In the genomic region with DNA sequence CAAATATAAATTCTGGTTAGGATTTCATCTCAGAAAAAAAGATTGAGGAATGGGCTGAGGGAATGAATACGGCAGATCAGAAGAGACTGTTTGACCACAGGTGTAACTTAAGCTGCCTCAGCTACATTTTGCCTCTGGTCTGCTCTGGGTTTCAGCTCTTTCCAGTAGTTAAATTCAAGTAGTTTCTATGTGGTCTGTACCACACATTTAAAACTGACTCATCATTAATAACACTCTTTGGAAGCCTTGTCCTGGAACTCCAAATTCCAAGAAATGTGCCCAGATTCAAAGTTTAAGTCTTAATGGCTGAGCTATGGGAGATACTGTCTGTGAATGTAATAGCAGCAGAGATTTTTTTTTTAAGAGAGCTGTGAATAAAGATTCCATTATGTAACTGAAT, we compare ENCODE assay signal across 33 cellular contexts.
A peak's percentile ranks its signal among the peaks of the same experiment; 100 is the strongest.
DNase-seq lines count a peak whose midpoint lies in the region; ATAC-seq, FAIRE-seq and TF ChIP-seq lines count a peak whose summit lies in the region.
"Had no signal": no experiment of that assay in that cellular context is flagged by ENCODE, and none has a peak within 500 bp of the region (broad histone marks: within the 10 kb centered on the region; RNA-seq: fewer than 3 reads in every experiment).

No MANE protein-coding gene starts in this region.

- no peak overlapping the region for H3K4me3 Mint-ChIP-seq in astrocyte (ENCODE audit: unreplicated experiment)
- H3K4me3 Mint-ChIP-seq: activated T-cell treated with anti-CD3 and anti-CD28 coated beads, Interleukin-2, amount 50 U/mL, for 4 hours; CD4-positive, alpha-beta memory T cell; GM23338; neural crest cell; stimulated activated memory B cell treated with anti-CD40 and anti-IgM and Interleukin-4, amounts not matched to agents 10 μg/mL and 1 μg/mL and 100 μg/mL, for 72 hours; T-cell had no signal

- no peak for ATAC-seq in activated CD4-positive, CD25-positive, alpha-beta regulatory T cell treated with anti-CD3 and anti-CD28 coated beads, Interleukin-2, amount 50 U/mL, for 24 hours
- ATAC-seq in HG03135 (IDR thresholded peaks at IDR 0.05; ENCODE audit: unreplicated experiment) (no peak), HG03571 (IDR thresholded peaks at IDR 0.05; ENCODE audit: unreplicated experiment) (no peak)
- ATAC-seq: activated T-cell treated with anti-CD3 and anti-CD28 coated beads, Interleukin-2, amount 50 U/mL, for 4 hours; foreskin keratinocyte; GM23338; lower lobe of right lung; stimulated activated memory B cell treated with anti-CD40 and anti-IgM and Interleukin-4, amounts not matched to agents 10 μg/mL and 1 μg/mL and 100 μg/mL, for 72 hours; T-cell had no signal

- H3K4me1 Mint-ChIP-seq in astrocyte (ENCODE audit: low read depth, unreplicated experiment) = peaks cover 5% of the 10 kb centered on the region
- H3K4me1 Mint-ChIP-seq: CD4-positive, alpha-beta memory T cell; neural crest cell; T-cell had no signal

- TF ChIP-seq CTCF in AG09309 (IDR thresholded peaks at IDR 0.05; ENCODE audit: control insufficient read depth, insufficient read depth, low read depth, low read length, missing control alignments) (no peak), astrocyte (IDR thresholded peaks at IDR 0.05; ENCODE audit: insufficient read depth, low read depth, low read length) (no peak), foreskin fibroblast (IDR thresholded peaks at IDR 0.05; ENCODE audit: low read depth, low read length) (no peak)

- no peaks in the 10 kb centered on the region for H3K27me3 ChIP-seq in astrocyte (ENCODE audit: insufficient read depth, low read length)
- H3K27me3 ChIP-seq: adrenal gland, uterus had no signal

- no peaks in the 10 kb centered on the region for H3K79me2 ChIP-seq in astrocyte (ENCODE audit: insufficient read depth, low read length)

- H3K36me3 Mint-ChIP-seq in astrocyte (ENCODE audit: low read depth, unreplicated experiment) = no peaks in the 10 kb centered on the region
- H3K36me3 Mint-ChIP-seq: CD4-positive, alpha-beta memory T cell; stimulated activated memory B cell treated with anti-CD40 and anti-IgM and Interleukin-4, amounts not matched to agents 10 μg/mL and 1 μg/mL and 100 μg/mL, for 72 hours; T-cell had no signal

- no peak overlapping the region for H3K4me2 ChIP-seq in astrocyte (ENCODE audit: low read length)
- H3K4me2 ChIP-seq: GM23338, smooth muscle cell had no signal

- H3K27ac ChIP-seq in astrocyte (ENCODE audit: low read depth, low read length) = no peak overlapping the region
- H3K27ac ChIP-seq: adrenal gland, foreskin keratinocyte, HL-60, lower lobe of right lung, prostate gland, uterus had no signal

- H3K9me3 ChIP-seq in astrocyte (ENCODE audit: insufficient read depth, low read depth, low read length) = no peaks in the 10 kb centered on the region
- H3K9me3 ChIP-seq: adrenal gland, lower lobe of right lung, prostate gland, uterus had no signal

- FAIRE-seq in astrocyte (lab: Jason Lieb, UNC) = no peak
- FAIRE-seq: GM12891, GM19239, keratinocyte, TTC549 had no signal

- H3K4me3 ChIP-seq in AG09309 (ENCODE audit: control insufficient read depth, low read depth, low read length) = no peak overlapping the region
- no peak overlapping the region for H3K4me3 ChIP-seq in astrocyte (ENCODE audit: insufficient read depth, low read depth, low read length)
- H3K4me3 ChIP-seq in foreskin fibroblast (ENCODE audit: low read depth in 1 of 2, low read length in 2 of 2) = no peak overlapping the region
- H3K4me3 ChIP-seq: adrenal gland, GM23338, lower lobe of right lung, prostate gland, smooth muscle cell, uterus had no signal

- H3K9ac ChIP-seq in astrocyte (ENCODE audit: low read length) = no peak overlapping the region

- no peak overlapping the region for H2AFZ ChIP-seq in astrocyte (ENCODE audit: low read depth, low read length)
- H2AFZ ChIP-seq: GM23338 had no signal

- H3K27ac Mint-ChIP-seq in astrocyte (ENCODE audit: unreplicated experiment) = no peak overlapping the region
- H3K27ac Mint-ChIP-seq: CD4-positive, alpha-beta memory T cell; GM23338; stimulated activated memory B cell treated with anti-CD40 and anti-IgM and Interleukin-4, amounts not matched to agents 10 μg/mL and 1 μg/mL and 100 μg/mL, for 72 hours; T-cell had no signal

- no peaks in the 10 kb centered on the region for H3K36me3 ChIP-seq in astrocyte (ENCODE audit: insufficient read depth, low read length)
- H3K36me3 ChIP-seq: adrenal gland, lower lobe of right lung, prostate gland, uterus had no signal

- no peaks in the 10 kb centered on the region for H3K9me3 Mint-ChIP-seq in astrocyte (ENCODE audit: unreplicated experiment)
- H3K9me3 Mint-ChIP-seq: activated T-cell treated with anti-CD3 and anti-CD28 coated beads, Interleukin-2, amount 50 U/mL, for 4 hours; CD4-positive, alpha-beta memory T cell; GM23338; T-cell had no signal

- H4K20me1 ChIP-seq in astrocyte (ENCODE audit: insufficient read depth, low read length) = no peaks in the 10 kb centered on the region

- no peaks in the 10 kb centered on the region for H3K27me3 Mint-ChIP-seq in astrocyte (ENCODE audit: low read depth, unreplicated experiment)
- H3K27me3 Mint-ChIP-seq: T-cell had no signal

- DNase-seq in AG09309 (ENCODE audit: low read depth) = peak; percentile 31
- DNase-seq in H4 (ENCODE audit: low spot score) = peak; percentile 71
- peak; percentile 54 for DNase-seq in astrocyte (ENCODE audit: low read depth)
- peak; percentile 15 to 42 for DNase-seq in foreskin fibroblast
- DNase-seq in DMS79 (lab: John Stamatoyannopoulos, UW) = no peak
- DNase-seq: activated CD8-positive, alpha-beta memory T cell treated with anti-CD3 and anti-CD28 coated beads for 24 hours; activated naive CD4-positive, alpha-beta T cell; activated T-cell treated with anti-CD3 and anti-CD28 coated beads, Interleukin-2, amount 50 U/mL, for 4 hours; adrenal gland; CD4-positive, alpha-beta memory T cell; IMR-90; lower lobe of right lung; MM.1S; NCI-H1436 treated with DMSO at 0.1 percent for 48 hours; NCI-H2171; NCI-H526 treated with DMSO at 0.1 percent for 48 hours; SHP77; T-cell; uterus had no signal

- H3K4me1 ChIP-seq in astrocyte (ENCODE audit: insufficient read depth, low read length) = no peaks in the 10 kb centered on the region
- H3K4me1 ChIP-seq: adrenal gland, foreskin keratinocyte, lower lobe of right lung, prostate gland, uterus had no signal
